26 cellular contexts compared by ENCODE assay signal in genomic region chr18:62458346-62458745, GRCh38.
DNase-seq lines count a peak whose midpoint lies in the region; ATAC-seq and TF ChIP-seq lines count a peak whose summit lies in the region.
"Had no signal": no experiment of that assay in that cellular context is flagged by ENCODE, and none has a peak within 500 bp of the region (broad histone marks: within the 10 kb centered on the region; RNA-seq: fewer than 3 reads in every experiment).

No MANE protein-coding gene starts in this region.

- POLR2A ChIA-PET in activated CD8-positive, alpha-beta T cell treated with anti-CD3 and anti-CD28 coated beads, Interleukin-2, amount 10 ng/mL, durations not matched to agents 7 days and 5 days (lab: Charles Lee): no interaction called here

- TF ChIP-seq CTCF in breast epithelium (IDR thresholded peaks at IDR 0.05) (no peak), LNCaP clone FGC (IDR thresholded peaks at IDR 0.05; ENCODE audit: control insufficient read depth, extremely low read depth, insufficient read depth) (peak; percentile 51), endodermal cell (conservative IDR thresholded peaks at IDR 0.05) (peak; percentile 52)

- in situ Hi-C loops in T47D (cut with HindIII; ENCODE audit: low pct_unique_long_range_greater_than_20kb, low sequenced_read_pairs): no loop called here

- H3K4me1 ChIP-seq in breast epithelium: no peaks in the 10 kb centered on the region
- H3K4me1 ChIP-seq in endodermal cell (ENCODE audit: control insufficient read depth, insufficient read depth, low read length): no peaks in the 10 kb centered on the region

- H3K4me3 ChIP-seq in breast epithelium (no peak overlapping the region), LNCaP clone FGC (ENCODE audit: low read depth, low read length) (no peak overlapping the region), endodermal cell (ENCODE audit: low read length) (no peak overlapping the region)
- H3K4me3 ChIP-seq: BLaER1 treated with 17β-estradiol and CSF1 and Interleukin-3, amounts not matched to agents 10 nM and 100 nM had no signal

- no peaks in the 10 kb centered on the region for H3K9me3 Mint-ChIP-seq in endodermal cell
- H3K9me3 Mint-ChIP-seq in activated CD8-positive, alpha-beta T cell treated with anti-CD3 and anti-CD28 coated beads, Interleukin-2, amount 10 ng/mL, durations not matched to agents 7 days and 5 days (ENCODE audit: insufficient read depth): no peaks in the 10 kb centered on the region
- H3K9me3 Mint-ChIP-seq: activated T-cell treated with anti-CD3 and anti-CD28 coated beads, Interleukin-2, amount 50 U/mL, for 72 hours; neural crest cell; stimulated activated effector memory CD8-positive, alpha-beta T cell treated with anti-CD3 and anti-CD28 coated beads, Interleukin-12 subunit alpha, Interleukin-12 subunit beta, amount 100 ng/mL, for 72 hours; type B pancreatic cell had no signal

- H3K27me3 Mint-ChIP-seq in endodermal cell (ENCODE audit: insufficient read depth): no peaks in the 10 kb centered on the region
- peaks cover 7% of the 10 kb centered on the region for H3K27me3 Mint-ChIP-seq in activated CD8-positive, alpha-beta T cell treated with anti-CD3 and anti-CD28 coated beads, Interleukin-2, amount 10 ng/mL, durations not matched to agents 7 days and 5 days (ENCODE audit: low read depth)
- H3K27me3 Mint-ChIP-seq: type B pancreatic cell had no signal

- H3K27ac ChIP-seq in breast epithelium: no peak overlapping the region
- H3K27ac ChIP-seq in endodermal cell (ENCODE audit: low read depth, low read length): no peak overlapping the region
- H3K27ac ChIP-seq: BLaER1 treated with 17β-estradiol and CSF1 and Interleukin-3, amounts not matched to agents 10 nM and 100 nM had no signal

- H3K36me3 ChIP-seq in breast epithelium: no peaks in the 10 kb centered on the region
- no peaks in the 10 kb centered on the region for H3K36me3 ChIP-seq in endodermal cell (ENCODE audit: control insufficient read depth, insufficient read depth, low read length)
- H3K36me3 ChIP-seq: BLaER1 treated with 17β-estradiol and CSF1 and Interleukin-3, amounts not matched to agents 10 nM and 100 nM had no signal

- H3K9me3 ChIP-seq in breast epithelium: no peaks in the 10 kb centered on the region
- no peaks in the 10 kb centered on the region for H3K9me3 ChIP-seq in endodermal cell (ENCODE audit: control insufficient read depth, low read length)
- H3K9me3 ChIP-seq: BLaER1 treated with 17β-estradiol and CSF1 and Interleukin-3, amounts not matched to agents 10 nM and 100 nM had no signal

- no peak overlapping the region for H3K9ac ChIP-seq in endodermal cell (ENCODE audit: extremely low read depth, low read length, poor library complexity, severe bottlenecking)
- H3K9ac ChIP-seq: BLaER1 treated with 17β-estradiol and CSF1 and Interleukin-3, amounts not matched to agents 10 nM and 100 nM had no signal

- H3K36me3 Mint-ChIP-seq in endodermal cell (ENCODE audit: low read depth): no peaks in the 10 kb centered on the region
- H3K36me3 Mint-ChIP-seq in activated CD8-positive, alpha-beta T cell treated with anti-CD3 and anti-CD28 coated beads, Interleukin-2, amount 10 ng/mL, durations not matched to agents 7 days and 5 days (ENCODE audit: low read depth): no peaks in the 10 kb centered on the region
- H3K36me3 Mint-ChIP-seq: brain; stimulated activated effector memory CD8-positive, alpha-beta T cell treated with anti-CD3 and anti-CD28 coated beads, Interleukin-12 subunit alpha, Interleukin-12 subunit beta, amount 100 ng/mL, for 72 hours; type B pancreatic cell had no signal

- ATAC-seq in HG03039 (IDR thresholded peaks at IDR 0.05; ENCODE audit: unreplicated experiment): no peak
- no peak for ATAC-seq in activated CD8-positive, alpha-beta T cell treated with anti-CD3 and anti-CD28 coated beads, Interleukin-2, amount 10 ng/mL, durations not matched to agents 7 days and 5 days
- ATAC-seq: activated T-cell treated with anti-CD3 and anti-CD28 coated beads, Interleukin-2, amount 50 U/mL, for 72 hours; sciatic nerve; stimulated activated effector memory CD8-positive, alpha-beta T cell treated with anti-CD3 and anti-CD28 coated beads, Interleukin-12 subunit alpha, Interleukin-12 subunit beta, amount 100 ng/mL, for 72 hours; T-helper 17 cell had no signal

- CTCF ChIA-PET in activated CD8-positive, alpha-beta T cell treated with anti-CD3 and anti-CD28 coated beads, Interleukin-2, amount 10 ng/mL, durations not matched to agents 7 days and 5 days (lab: Charles Lee): interaction anchor here (1.2 kb wide), 1 partner anchor 33 kb away, joined by 3 read pairs; no protein-coding TSS in a partner anchor

- 74 to 90% methylated on average over 2 of the region's 2 CpGs for WGBS in endodermal cell (ENCODE audit: insufficient coverage in 1 of 2, insufficient read length in 1 of 2), 2 experiments

- DNase-seq in T47D (ENCODE audit: low read depth in 1 of 2, low spot score in 1 of 2) (peak; percentile 14 to 17), breast epithelium (ENCODE audit: low spot score in 2 of 2) (no peak), LNCaP clone FGC (ENCODE audit: low read depth) (no peak), endodermal cell (no peak), renal cortical epithelial cell (ENCODE audit: low read depth) (peak; percentile 11), SHP77 (lab: John Stamatoyannopoulos, UW) (no peak)
- DNase-seq in activated CD8-positive, alpha-beta T cell treated with anti-CD3 and anti-CD28 coated beads, Interleukin-2, amount 10 ng/mL, durations not matched to agents 7 days and 5 days: no peak
- DNase-seq: activated CD4-positive, alpha-beta T cell treated with anti-CD3 and anti-CD28 coated beads for 48 hours; activated naive CD4-positive, alpha-beta T cell; activated T-cell treated with anti-CD3 and anti-CD28 coated beads, Interleukin-2, amount 50 U/mL, for 72 hours; COR-L47; glutamatergic neuron; kidney glomerular epithelial cell; MV-4-11; NCI-H1694; stimulated activated CD4-positive, alpha-beta T cell treated with anti-CD3 and anti-CD28 coated beads, Interleukin-12 subunit alpha, Interleukin-12 subunit beta, amount 100 ng/mL, for 4 hours; stimulated activated CD4-positive, alpha-beta T cell treated with anti-CD3 and anti-CD28 coated beads, Interleukin-4, amount 100 ng/mL, for 1 hour; substantia nigra; T-helper 17 cell had no signal

- TF ChIP-seq POLR2A in breast epithelium (IDR thresholded peaks at IDR 0.05): no peak

- no peaks in the 10 kb centered on the region for H3K27me3 ChIP-seq in breast epithelium
- H3K27me3 ChIP-seq in endodermal cell (ENCODE audit: control insufficient read depth, insufficient read depth, low read length, poor library complexity, severe bottlenecking): no peaks in the 10 kb centered on the region
- H3K27me3 ChIP-seq: BLaER1 treated with 17β-estradiol and CSF1 and Interleukin-3, amounts not matched to agents 10 nM and 100 nM had no signal

- intact Hi-C loops in breast epithelium (cut with DNase I; ENCODE audit: low total_unique reads): no loop called here

- H3K27ac Mint-ChIP-seq in endodermal cell: no peak overlapping the region
- no peak overlapping the region for H3K27ac Mint-ChIP-seq in activated CD8-positive, alpha-beta T cell treated with anti-CD3 and anti-CD28 coated beads, Interleukin-2, amount 10 ng/mL, durations not matched to agents 7 days and 5 days
- H3K27ac Mint-ChIP-seq: activated T-cell treated with anti-CD3 and anti-CD28 coated beads, Interleukin-2, amount 50 U/mL, for 72 hours; brain; stimulated activated effector memory CD8-positive, alpha-beta T cell treated with anti-CD3 and anti-CD28 coated beads, Interleukin-12 subunit alpha, Interleukin-12 subunit beta, amount 100 ng/mL, for 72 hours; T-helper 17 cell; type B pancreatic cell had no signal

- no peak overlapping the region for H3K4me3 Mint-ChIP-seq in endodermal cell
- H3K4me3 Mint-ChIP-seq in activated CD8-positive, alpha-beta T cell treated with anti-CD3 and anti-CD28 coated beads, Interleukin-2, amount 10 ng/mL, durations not matched to agents 7 days and 5 days: no peak overlapping the region
- H3K4me3 Mint-ChIP-seq: activated T-cell treated with anti-CD3 and anti-CD28 coated beads, Interleukin-2, amount 50 U/mL, for 72 hours; brain; neural crest cell; stimulated activated effector memory CD8-positive, alpha-beta T cell treated with anti-CD3 and anti-CD28 coated beads, Interleukin-12 subunit alpha, Interleukin-12 subunit beta, amount 100 ng/mL, for 72 hours; T-helper 17 cell; type B pancreatic cell had no signal

- no peaks in the 10 kb centered on the region for H3K4me1 Mint-ChIP-seq in endodermal cell
- no peaks in the 10 kb centered on the region for H3K4me1 Mint-ChIP-seq in activated CD8-positive, alpha-beta T cell treated with anti-CD3 and anti-CD28 coated beads, Interleukin-2, amount 10 ng/mL, durations not matched to agents 7 days and 5 days (ENCODE audit: low read depth)
- H3K4me1 Mint-ChIP-seq: T-helper 17 cell had no signal

Comparison
In these comparisons a context has a peak if more than half of its experiments do, and no peak if none do; other contexts are left out.
1. DNase-seq: peak in T47D (2 of 2) and renal cortical epithelial cell (single experiment); none in breast epithelium (0 of 2), LNCaP clone FGC (single experiment), endodermal cell (single experiment), SHP77 (0 of 2) and activated CD8-positive, alpha-beta T cell treated with anti-CD3 and anti-CD28 coated beads, Interleukin-2, amount 10 ng/mL, durations not matched to agents 7 days and 5 days (single experiment).
2. CTCF ChIP-seq: peak in LNCaP clone FGC (single experiment) and endodermal cell (single experiment); none in breast epithelium (0 of 3).